Comparison of ENCODE assay signal across 8 cellular contexts in genomic region chr11:87421422-87421821, GRCh38.
DNase-seq lines count a peak whose midpoint lies in the region; ATAC-seq and TF ChIP-seq lines count a peak whose summit lies in the region.

No MANE protein-coding gene starts in this region.

- intact Hi-C loops in Right ventricle myocardium superior (cut with DNase I): loop anchor here (2.0 to 5.0 kb wide), 2 partner anchors 69 to 484 kb away; no protein-coding TSS in a partner anchor

- no peaks in the 10 kb centered on the region for H3K27me3 Mint-ChIP-seq in activated T-cell treated with anti-CD3 and anti-CD28 coated beads, Interleukin-2, amount 50 U/mL, for 72 hours (ENCODE audit: low read depth)
- H3K27me3 Mint-ChIP-seq in progenitor cell of endocrine pancreas: no peaks in the 10 kb centered on the region

- peak; percentile 15 for DNase-seq in activated CD4-positive, alpha-beta T cell treated with anti-CD3 and anti-CD28 coated beads for 48 hours
- no peak for DNase-seq in activated CD4-positive, alpha-beta T cell treated with anti-CD3 and anti-CD28 coated beads, Interleukin-2, amount 50 U/mL, for 1 hour
- DNase-seq in NCI-H510A (lab: John Stamatoyannopoulos, UW) (peak; percentile 2), Right ventricle myocardium superior (no peak), progenitor cell of endocrine pancreas (ENCODE audit: low spot score, unreplicated experiment) (peak; percentile 35)
- peak; percentile 14 to 41 for DNase-seq in activated T-cell treated with anti-CD3 and anti-CD28 coated beads, Interleukin-2, amount 50 U/mL, for 72 hours

- H3K4me3 Mint-ChIP-seq in activated T-cell treated with anti-CD3 and anti-CD28 coated beads, Interleukin-2, amount 50 U/mL, for 72 hours: no peak overlapping the region
- no peak overlapping the region for H3K4me3 Mint-ChIP-seq in progenitor cell of endocrine pancreas (ENCODE audit: low read depth)

- TF ChIP-seq CTCF in progenitor cell of endocrine pancreas (IDR thresholded peaks at IDR 0.05; ENCODE audit: unreplicated experiment): peak; percentile 82

- H3K27ac Mint-ChIP-seq in activated T-cell treated with anti-CD3 and anti-CD28 coated beads, Interleukin-2, amount 50 U/mL, for 72 hours: no peak overlapping the region
- no peak overlapping the region for H3K27ac Mint-ChIP-seq in progenitor cell of endocrine pancreas

- no peaks in the 10 kb centered on the region for H3K36me3 Mint-ChIP-seq in activated T-cell treated with anti-CD3 and anti-CD28 coated beads, Interleukin-2, amount 50 U/mL, for 72 hours (ENCODE audit: insufficient read depth in 2 of 2)
- H3K36me3 Mint-ChIP-seq in progenitor cell of endocrine pancreas (ENCODE audit: insufficient read depth): no peaks in the 10 kb centered on the region

- H3K4me1 Mint-ChIP-seq in activated T-cell treated with anti-CD3 and anti-CD28 coated beads, Interleukin-2, amount 50 U/mL, for 72 hours (ENCODE audit: low read depth): no peaks in the 10 kb centered on the region
- no peaks in the 10 kb centered on the region for H3K4me1 Mint-ChIP-seq in progenitor cell of endocrine pancreas (ENCODE audit: low read depth)

- peak; percentile 88 for ATAC-seq in GM21390 (IDR thresholded peaks at IDR 0.05; ENCODE audit: unreplicated experiment)
- ATAC-seq in HG03571 (IDR thresholded peaks at IDR 0.05; ENCODE audit: unreplicated experiment): peak; percentile 71
- peak; percentile 60 to 66 for ATAC-seq in activated T-cell treated with anti-CD3 and anti-CD28 coated beads, Interleukin-2, amount 50 U/mL, for 72 hours (replicated peaks in 1 of 2)
- ATAC-seq in Right ventricle myocardium superior (ENCODE audit: poor library complexity): peak; percentile 94

- no peaks in the 10 kb centered on the region for H3K9me3 Mint-ChIP-seq in activated T-cell treated with anti-CD3 and anti-CD28 coated beads, Interleukin-2, amount 50 U/mL, for 72 hours
- no peaks in the 10 kb centered on the region for H3K9me3 Mint-ChIP-seq in progenitor cell of endocrine pancreas (ENCODE audit: low read depth)

Comparison
In these comparisons a context has a peak if more than half of its experiments do, and no peak if none do; other contexts are left out.
1. DNase-seq: peak in activated CD4-positive, alpha-beta T cell treated with anti-CD3 and anti-CD28 coated beads for 48 hours (single experiment), NCI-H510A (single experiment), activated T-cell treated with anti-CD3 and anti-CD28 coated beads, Interleukin-2, amount 50 U/mL, for 72 hours (2 of 2) and progenitor cell of endocrine pancreas (single experiment); none in activated CD4-positive, alpha-beta T cell treated with anti-CD3 and anti-CD28 coated beads, Interleukin-2, amount 50 U/mL, for 1 hour (single experiment) and Right ventricle myocardium superior (single experiment).
2. Peak in every context shown above with its lines, with median percentiles within 50 percentile points of each other: ATAC-seq.